ENCODE assay signal across 9 cellular contexts in genomic region chr18:48023334-48024008, GRCh38.
DNase-seq lines count a peak whose midpoint lies in the region; ATAC-seq and TF ChIP-seq lines count a peak whose summit lies in the region.
"Had no signal": no experiment of that assay in that cellular context is flagged by ENCODE, and none has a peak within 500 bp of the region (broad histone marks: within the 10 kb centered on the region; RNA-seq: fewer than 3 reads in every experiment).

No MANE protein-coding gene starts in this region.

- no peak overlapping the region for H3K27ac ChIP-seq in OCI-LY3 (ENCODE audit: low read length)
- H3K27ac ChIP-seq in coronary artery = peak overlapping the region in 1 of 2 donors; percentile 1
- H3K27ac ChIP-seq: neutrophil had no signal

- peaks cover 8 to 9% of the 10 kb centered on the region in 2 donors for H3K27me3 Mint-ChIP-seq in natural killer cell treated with Interleukin-12 subunit alpha and Interleukin-12 subunit beta and Interleukin-15 and Interleukin-18, amount 100 ng/mL, for 72 hours

- DNase-seq in DMS53 (lab: John Stamatoyannopoulos, UW) (peak; percentile 96), HuH-7 (ENCODE audit: low spot score) (peak; percentile 67), coronary artery (ENCODE audit: low spot score) (no peak), midbrain (lab: John Stamatoyannopoulos, UW) (peak; percentile 20), T-helper 9 cell (no peak)
- DNase-seq in natural killer cell treated with Interleukin-12 subunit alpha and Interleukin-12 subunit beta and Interleukin-15 and Interleukin-18, amount 100 ng/mL, for 72 hours (ENCODE audit: low spot score) = no peak
- DNase-seq in stimulated activated CD4-positive, alpha-beta T cell treated with anti-CD3 and anti-CD28 coated beads, Interleukin-4, amount 100 ng/mL, for 24 hours = no peak

- TF ChIP-seq CTCF in OCI-LY3 (IDR thresholded peaks at IDR 0.05; ENCODE audit: low read depth, low read length) (peak; percentile 91), coronary artery (IDR thresholded peaks at IDR 0.05) (peak; percentile 34)

- H3K4me3 Mint-ChIP-seq in natural killer cell treated with Interleukin-12 subunit alpha and Interleukin-12 subunit beta and Interleukin-15 and Interleukin-18, amount 100 ng/mL, for 72 hours = no peak overlapping the region

- peaks cover 3 to 7% of the 10 kb centered on the region in 2 donors for H3K4me1 Mint-ChIP-seq in natural killer cell treated with Interleukin-12 subunit alpha and Interleukin-12 subunit beta and Interleukin-15 and Interleukin-18, amount 100 ng/mL, for 72 hours (ENCODE audit: low read depth in 2 of 2)

- no peaks in the 10 kb centered on the region for H3K9me3 Mint-ChIP-seq in natural killer cell treated with Interleukin-12 subunit alpha and Interleukin-12 subunit beta and Interleukin-15 and Interleukin-18, amount 100 ng/mL, for 72 hours

- H3K36me3 Mint-ChIP-seq in natural killer cell treated with Interleukin-12 subunit alpha and Interleukin-12 subunit beta and Interleukin-15 and Interleukin-18, amount 100 ng/mL, for 72 hours = no peaks in the 10 kb centered on the region

- H2AFZ ChIP-seq in OCI-LY3 (ENCODE audit: low read depth, low read length) = peak overlapping the region; percentile 22

- peaks cover 35% of the 10 kb centered on the region for H3K27me3 ChIP-seq in OCI-LY3 (ENCODE audit: low read depth, low read length)

- no peaks in the 10 kb centered on the region for H3K79me2 ChIP-seq in OCI-LY3 (ENCODE audit: low read length)

- H3K4me2 ChIP-seq in OCI-LY3 (ENCODE audit: low read length) = no peak overlapping the region

- H3K4me3 ChIP-seq in OCI-LY3 (ENCODE audit: low read length) (no peak overlapping the region), coronary artery (no peak overlapping the region)

- no peaks in the 10 kb centered on the region for H3K4me1 ChIP-seq in OCI-LY3 (ENCODE audit: low read length)

- no peaks in the 10 kb centered on the region for H3K9me3 ChIP-seq in OCI-LY3 (ENCODE audit: insufficient read depth, low read length)
- H3K9me3 ChIP-seq: neutrophil had no signal

- no peak overlapping the region for H3K9ac ChIP-seq in OCI-LY3 (ENCODE audit: low read length)

- H3K36me3 ChIP-seq in OCI-LY3 (replicated peaks; ENCODE audit: low read depth, low read length) = no peaks in the 10 kb centered on the region
- H3K36me3 ChIP-seq: neutrophil had no signal

- no peak overlapping the region for H3K27ac Mint-ChIP-seq in natural killer cell treated with Interleukin-12 subunit alpha and Interleukin-12 subunit beta and Interleukin-15 and Interleukin-18, amount 100 ng/mL, for 72 hours

- no peak for ATAC-seq in natural killer cell treated with Interleukin-12 subunit alpha and Interleukin-12 subunit beta and Interleukin-15 and Interleukin-18, amount 100 ng/mL, for 72 hours

- H4K20me1 ChIP-seq in OCI-LY3 (ENCODE audit: insufficient read depth, low read length) = no peaks in the 10 kb centered on the region

Comparison
In these comparisons a context has a peak if more than half of its experiments do, and no peak if none do; other contexts are left out.
1. DNase-seq: peak in DMS53 (single experiment), HuH-7 (single experiment) and midbrain (single experiment); none in coronary artery (single experiment), T-helper 9 cell (single experiment), natural killer cell treated with Interleukin-12 subunit alpha and Interleukin-12 subunit beta and Interleukin-15 and Interleukin-18, amount 100 ng/mL, for 72 hours (single experiment) and stimulated activated CD4-positive, alpha-beta T cell treated with anti-CD3 and anti-CD28 coated beads, Interleukin-4, amount 100 ng/mL, for 24 hours (single experiment).